11 cellular contexts compared by ENCODE assay signal in the genomic region with DNA sequence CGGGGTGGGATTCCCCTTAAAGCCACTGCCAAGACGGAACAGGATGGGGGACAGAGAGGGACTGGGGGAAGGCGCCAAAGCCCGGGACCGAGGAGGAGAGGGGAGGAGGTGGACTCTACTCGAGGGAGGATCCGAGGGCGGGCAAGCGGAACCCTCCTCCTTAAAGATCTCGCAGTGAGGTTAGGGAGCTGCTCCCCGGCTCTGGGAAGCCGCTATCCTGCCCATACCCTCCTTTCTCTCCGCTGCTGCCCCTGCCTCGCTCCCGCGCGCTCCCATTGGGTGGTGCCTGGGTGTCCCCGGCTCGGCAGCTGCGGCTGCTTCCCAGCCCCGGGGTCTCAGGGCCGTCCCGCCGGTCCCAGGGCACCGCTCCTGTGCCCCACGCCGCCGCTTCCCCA. TPM values are rescaled to one million over a fixed set of nuclear protein-coding genes. Genes with fewer than 3 reads are reported as not detected.
A peak's percentile ranks its signal among the peaks of the same experiment; 100 is the strongest.
DNase-seq lines count a peak whose midpoint lies in the region; ATAC-seq and TF ChIP-seq lines count a peak whose summit lies in the region.
"Had no signal": no experiment of that assay in that cellular context is flagged by ENCODE, and none has a peak within 500 bp of the region (broad histone marks: within the 10 kb centered on the region; RNA-seq: fewer than 3 reads in every experiment).

No MANE protein-coding gene starts in this region.

- DNase-seq in HT-29 (ENCODE audit: low spot score) (peak; percentile 67), choroid plexus epithelial cell (ENCODE audit: low read depth) (no peak), left kidney (ENCODE audit: low read depth, low spot score) (peak; percentile 87), smooth muscle cell (lab: John Stamatoyannopoulos, UW; ENCODE audit: unreplicated experiment) (no peak), NCI-H187 treated with DMSO at 0.1 percent for 48 hours (lab: John Stamatoyannopoulos, UW) (no peak)
- DNase-seq: EL, NCI-H1417 had no signal

- H3K36me3 ChIP-seq in smooth muscle cell (ENCODE audit: low read depth): no peaks in the 10 kb centered on the region

- TF ChIP-seq CTCF in choroid plexus epithelial cell (conservative IDR thresholded peaks at IDR 0.05; ENCODE audit: low read depth, low read length): no peak
- no peak for TF ChIP-seq CTCF in smooth muscle cell (IDR thresholded peaks at IDR 0.05; ENCODE audit: borderline replicate concordance, insufficient read depth, poor library complexity, severe bottlenecking)

- H3K79me2 ChIP-seq in smooth muscle cell (ENCODE audit: low read depth): no peaks in the 10 kb centered on the region

- H3F3A ChIP-seq in smooth muscle cell (ENCODE audit: low read depth): peaks cover 9% of the 10 kb centered on the region

- peak overlapping the region; percentile 56 for H3K9ac ChIP-seq in smooth muscle cell (ENCODE audit: low read depth)

- peak overlapping the region; percentile 96 for H3K4me2 ChIP-seq in smooth muscle cell

- H3K4me3 ChIP-seq in choroid plexus epithelial cell (ENCODE audit: low read depth, low read length) (peak overlapping the region; percentile 58), smooth muscle cell (peak overlapping the region; percentile 59)

- peak overlapping the region; percentile 99 for H2AFZ ChIP-seq in smooth muscle cell (ENCODE audit: low read depth)

- H3K27me3 ChIP-seq in smooth muscle cell (ENCODE audit: low read depth): no peaks in the 10 kb centered on the region

- peaks cover 26% of the 10 kb centered on the region for H3K4me1 ChIP-seq in smooth muscle cell (ENCODE audit: low read depth)

- ATAC-seq in GM18861 (IDR thresholded peaks at IDR 0.05; ENCODE audit: unreplicated experiment): no peak
- no peak for ATAC-seq in HG02588 (IDR thresholded peaks at IDR 0.05; ENCODE audit: unreplicated experiment)
- ATAC-seq in GM19455 (IDR thresholded peaks at IDR 0.05; ENCODE audit: unreplicated experiment): no peak

- no peaks in the 10 kb centered on the region for H4K20me1 ChIP-seq in smooth muscle cell (ENCODE audit: low read depth)

- peak overlapping the region; percentile 69 for H3K27ac ChIP-seq in smooth muscle cell (ENCODE audit: low read depth)
- H3K27ac ChIP-seq: VCaP had no signal

- WGBS in smooth muscle cell (ENCODE audit: low lambda C conversion rate): 2% methylated on average over 16 of the region's 28 CpGs

- no peaks in the 10 kb centered on the region for H3K9me3 ChIP-seq in smooth muscle cell (replicated peaks; ENCODE audit: low read depth)

RNA-seq across cellular contexts. Expression of a gene that starts 16.4 kb away (rescaled TPM):
- total RNA-seq in HT-29 (2014; rRNA removed; shearing (Covaris generic)): 9,796 and 10,041 TPM in 2 replicates
- 477 and 663 TPM in 2 replicates for total RNA-seq in smooth muscle cell
- 894 and 2,163 TPM in 2 replicates for polyA plus RNA-seq in smooth muscle cell

RNA-seq across cellular contexts. Expression of a gene that starts 40.9 kb away (rescaled TPM):
- total RNA-seq in HT-29 (2014; rRNA removed; shearing (Covaris generic)): 401 and 417 TPM in 2 replicates
- 241 and 299 TPM in 2 replicates for total RNA-seq in smooth muscle cell
- 39.9 and 47.7 TPM in 2 replicates for polyA plus RNA-seq in smooth muscle cell

Comparison
In these comparisons a context has a peak if more than half of its experiments do, and no peak if none do; other contexts are left out.
1. DNase-seq: peak in HT-29 (single experiment) and left kidney (single experiment); none in choroid plexus epithelial cell (single experiment), smooth muscle cell (single experiment) and NCI-H187 treated with DMSO at 0.1 percent for 48 hours (single experiment).
2. RNA of a gene that starts 16.4 kb away (total RNA-seq): 9,796 to 10,041 TPM in HT-29; 477 to 663 TPM in smooth muscle cell; every median in the first group is over 10 times any median in the second.